Comparison of ENCODE assay signal across 33 cellular contexts in the genomic region with DNA sequence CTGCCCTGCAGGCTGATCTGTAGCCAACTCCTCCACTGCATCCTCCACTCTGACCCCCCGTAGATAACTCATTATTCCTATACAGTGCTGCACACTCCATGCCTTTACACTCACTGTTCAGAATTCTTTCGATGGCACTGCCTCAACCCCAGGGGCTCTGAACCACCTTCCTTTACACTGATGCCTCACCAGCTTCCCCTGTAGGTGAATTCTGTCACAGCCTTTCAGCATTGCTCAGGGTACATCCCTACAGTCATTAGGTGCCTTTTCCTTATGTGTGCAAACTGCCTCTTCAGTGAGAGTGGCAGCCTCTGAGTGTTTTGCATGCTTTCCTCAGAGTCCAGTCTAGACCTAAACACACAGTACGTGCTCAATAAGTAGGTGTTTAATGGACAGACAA.
"Had no signal": no experiment of that assay in that cellular context is flagged by ENCODE, and none has a peak within 500 bp of the region (broad histone marks: within the 10 kb centered on the region; RNA-seq: fewer than 3 reads in every experiment).

No MANE protein-coding gene starts in this region.

- H3K36me3 ChIP-seq: brain microvascular endothelial cell, esophagus muscularis mucosa, gastrocnemius medialis, heart right ventricle, WERI-Rb-1 had no signal

- H3K27ac Mint-ChIP-seq: activated CD4-positive, alpha-beta memory T cell treated with anti-CD3 and anti-CD28 coated beads, Interleukin-2, amount 10 ng/mL, durations not matched to agents 7 days and 5 days; activated CD4-positive, alpha-beta T cell treated with anti-CD3 and anti-CD28 coated beads for 36 hours; activated CD4-positive, alpha-beta T cell treated with anti-CD3 and anti-CD28 coated beads, Interleukin-2, amount 10 ng/mL, durations not matched to agents 24 days and 14 days; activated naive CD4-positive, alpha-beta T cell treated with anti-CD3 and anti-CD28 coated beads, Interleukin-2, amount 10 ng/mL, durations not matched to agents 7 days and 5 days; activated naive CD4-positive, alpha-beta T cell treated with anti-CD3 and anti-CD28 coated beads, Interleukin-2, amount 50 U/mL, for 72 hours; activated naive CD8-positive, alpha-beta T cell treated with anti-CD3 and anti-CD28 coated beads, Interleukin-2, amount 10 ng/mL, durations not matched to agents 7 days and 5 days; activated T-cell treated with anti-CD3 and anti-CD28 coated beads, Interleukin-2, amount 50 U/mL, for 24 hours; activated T-cell treated with anti-CD3 and anti-CD28 coated beads, Interleukin-2, amount 50 U/mL, for 72 hours; dendritic cell treated with granulocyte-macrophage colony-stimulating factor and Interleukin-4, amounts not matched to agents 40 ng/mL and 50 ng/mL, for 4 days; T-helper 17 cell; T-helper 2 cell treated with Interferon-gamma antibody and Interleukin-4, amounts not matched to agents 5 μg/mL and 100 μg/mL, for 36 hours had no signal

- FAIRE-seq: astrocyte, bronchial epithelial cell had no signal

- H3K9me3 Mint-ChIP-seq: activated CD4-positive, alpha-beta memory T cell treated with anti-CD3 and anti-CD28 coated beads, Interleukin-2, amount 10 ng/mL, durations not matched to agents 7 days and 5 days; activated CD4-positive, alpha-beta T cell treated with anti-CD3 and anti-CD28 coated beads, Interleukin-2, amount 10 ng/mL, durations not matched to agents 24 days and 14 days; activated naive CD4-positive, alpha-beta T cell treated with anti-CD3 and anti-CD28 coated beads, Interleukin-2, amount 10 ng/mL, durations not matched to agents 7 days and 5 days; activated naive CD8-positive, alpha-beta T cell treated with anti-CD3 and anti-CD28 coated beads, Interleukin-2, amount 10 ng/mL, durations not matched to agents 7 days and 5 days; dendritic cell treated with granulocyte-macrophage colony-stimulating factor and Interleukin-4, amounts not matched to agents 40 ng/mL and 50 ng/mL, for 4 days; T-helper 2 cell treated with Interferon-gamma antibody and Interleukin-4, amounts not matched to agents 5 μg/mL and 100 μg/mL, for 36 hours had no signal

- H3K27me3 ChIP-seq: brain microvascular endothelial cell, dorsolateral prefrontal cortex, esophagus muscularis mucosa, foreskin keratinocyte, gastrocnemius medialis, heart right ventricle had no signal

- H3K4me3 Mint-ChIP-seq: activated CD4-positive, alpha-beta memory T cell treated with anti-CD3 and anti-CD28 coated beads, Interleukin-2, amount 10 ng/mL, durations not matched to agents 7 days and 5 days; activated CD4-positive, alpha-beta T cell treated with anti-CD3 and anti-CD28 coated beads for 36 hours; activated CD4-positive, alpha-beta T cell treated with anti-CD3 and anti-CD28 coated beads, Interleukin-2, amount 10 ng/mL, durations not matched to agents 24 days and 14 days; activated naive CD4-positive, alpha-beta T cell treated with anti-CD3 and anti-CD28 coated beads, Interleukin-2, amount 10 ng/mL, durations not matched to agents 7 days and 5 days; activated naive CD8-positive, alpha-beta T cell treated with anti-CD3 and anti-CD28 coated beads, Interleukin-2, amount 10 ng/mL, durations not matched to agents 7 days and 5 days; activated T-cell treated with anti-CD3 and anti-CD28 coated beads, Interleukin-2, amount 50 U/mL, for 24 hours; activated T-cell treated with anti-CD3 and anti-CD28 coated beads, Interleukin-2, amount 50 U/mL, for 72 hours; central memory CD8-positive, alpha-beta T cell; dendritic cell treated with granulocyte-macrophage colony-stimulating factor and Interleukin-4, amounts not matched to agents 40 ng/mL and 50 ng/mL, for 4 days; T-helper 17 cell; T-helper 2 cell treated with Interferon-gamma antibody and Interleukin-4, amounts not matched to agents 5 μg/mL and 100 μg/mL, for 36 hours had no signal

- H3K4me1 Mint-ChIP-seq: activated CD4-positive, alpha-beta memory T cell treated with anti-CD3 and anti-CD28 coated beads, Interleukin-2, amount 10 ng/mL, durations not matched to agents 7 days and 5 days; activated CD4-positive, alpha-beta T cell treated with anti-CD3 and anti-CD28 coated beads for 36 hours; activated CD4-positive, alpha-beta T cell treated with anti-CD3 and anti-CD28 coated beads, Interleukin-2, amount 10 ng/mL, durations not matched to agents 24 days and 14 days; activated naive CD4-positive, alpha-beta T cell treated with anti-CD3 and anti-CD28 coated beads, Interleukin-2, amount 10 ng/mL, durations not matched to agents 7 days and 5 days; activated naive CD8-positive, alpha-beta T cell treated with anti-CD3 and anti-CD28 coated beads, Interleukin-2, amount 10 ng/mL, durations not matched to agents 7 days and 5 days; central memory CD8-positive, alpha-beta T cell; T-helper 17 cell had no signal

- ATAC-seq: activated CD4-positive, alpha-beta T cell treated with anti-CD3 and anti-CD28 coated beads for 36 hours; activated naive CD4-positive, alpha-beta T cell treated with anti-CD3 and anti-CD28 coated beads, Interleukin-2, amount 50 U/mL, for 72 hours; activated T-cell treated with anti-CD3 and anti-CD28 coated beads, Interleukin-2, amount 50 U/mL, for 72 hours; foreskin keratinocyte; gastrocnemius medialis; heart right ventricle; T-helper 17 cell had no signal

- H3K9me3 ChIP-seq: esophagus muscularis mucosa, gastrocnemius medialis, heart right ventricle had no signal

- H3K4me3 ChIP-seq: coronary artery, dorsolateral prefrontal cortex, esophagus muscularis mucosa, gastrocnemius medialis, heart right ventricle had no signal

- H3K36me3 Mint-ChIP-seq: activated naive CD4-positive, alpha-beta T cell treated with anti-CD3 and anti-CD28 coated beads, Interleukin-2, amount 10 ng/mL, durations not matched to agents 7 days and 5 days; activated naive CD4-positive, alpha-beta T cell treated with anti-CD3 and anti-CD28 coated beads, Interleukin-2, amount 50 U/mL, for 72 hours; activated naive CD8-positive, alpha-beta T cell treated with anti-CD3 and anti-CD28 coated beads, Interleukin-2, amount 10 ng/mL, durations not matched to agents 7 days and 5 days had no signal

- H3K27me3 Mint-ChIP-seq: activated CD4-positive, alpha-beta memory T cell treated with anti-CD3 and anti-CD28 coated beads, Interleukin-2, amount 10 ng/mL, durations not matched to agents 7 days and 5 days; activated CD4-positive, alpha-beta T cell treated with anti-CD3 and anti-CD28 coated beads for 36 hours; activated CD4-positive, alpha-beta T cell treated with anti-CD3 and anti-CD28 coated beads, Interleukin-2, amount 10 ng/mL, durations not matched to agents 24 days and 14 days; activated naive CD4-positive, alpha-beta T cell treated with anti-CD3 and anti-CD28 coated beads, Interleukin-2, amount 10 ng/mL, durations not matched to agents 7 days and 5 days; activated naive CD8-positive, alpha-beta T cell treated with anti-CD3 and anti-CD28 coated beads, Interleukin-2, amount 10 ng/mL, durations not matched to agents 7 days and 5 days; activated T-cell treated with anti-CD3 and anti-CD28 coated beads, Interleukin-2, amount 50 U/mL, for 24 hours; central memory CD8-positive, alpha-beta T cell; dendritic cell treated with granulocyte-macrophage colony-stimulating factor and Interleukin-4, amounts not matched to agents 40 ng/mL and 50 ng/mL, for 4 days; T-helper 17 cell had no signal

- H3K27ac ChIP-seq: brain microvascular endothelial cell, coronary artery, dorsolateral prefrontal cortex, esophagus muscularis mucosa, foreskin keratinocyte, gastrocnemius medialis, heart right ventricle, WERI-Rb-1 had no signal

- H3K4me1 ChIP-seq: esophagus muscularis mucosa, foreskin keratinocyte, gastrocnemius medialis, heart right ventricle had no signal

- DNase-seq: activated CD4-positive, alpha-beta memory T cell treated with anti-CD3 and anti-CD28 coated beads, Interleukin-2, amount 10 ng/mL, durations not matched to agents 7 days and 5 days; activated CD4-positive, alpha-beta T cell treated with anti-CD3 and anti-CD28 coated beads for 36 hours; activated CD4-positive, alpha-beta T cell treated with anti-CD3 and anti-CD28 coated beads, Interleukin-2, amount 10 ng/mL, durations not matched to agents 24 days and 14 days; activated CD4-positive, CD25-positive, alpha-beta regulatory T cell; activated CD4-positive, CD25-positive, alpha-beta regulatory T cell treated with anti-CD3 and anti-CD28 coated beads, Interleukin-2, amount 50 U/mL, for 72 hours; activated CD8-positive, alpha-beta memory T cell treated with anti-CD3 and anti-CD28 coated beads, Interleukin-2, amount 50 U/mL, for 48 hours; activated gamma-delta T cell; activated naive CD4-positive, alpha-beta T cell; activated naive CD4-positive, alpha-beta T cell treated with anti-CD3 and anti-CD28 coated beads, Interleukin-2, amount 10 ng/mL, durations not matched to agents 7 days and 5 days; activated naive CD8-positive, alpha-beta T cell treated with anti-CD3 and anti-CD28 coated beads, Interleukin-2, amount 10 ng/mL, durations not matched to agents 7 days and 5 days; activated T-cell treated with anti-CD3 and anti-CD28 coated beads for 4 hours; activated T-cell treated with anti-CD3 and anti-CD28 coated beads, Interleukin-2, amount 50 U/mL, for 24 hours; activated T-cell treated with anti-CD3 and anti-CD28 coated beads, Interleukin-2, amount 50 U/mL, for 72 hours; anterior cingulate cortex; brain microvascular endothelial cell; effector memory CD4-positive, alpha-beta T cell; erythroblast; foreskin keratinocyte; gastrocnemius medialis; heart right ventricle; T-helper 1 cell; T-helper 17 cell; T1000; WERI-Rb-1 had no signal
